Comparison of ENCODE assay signal across 1 cellular context in the genomic region with DNA sequence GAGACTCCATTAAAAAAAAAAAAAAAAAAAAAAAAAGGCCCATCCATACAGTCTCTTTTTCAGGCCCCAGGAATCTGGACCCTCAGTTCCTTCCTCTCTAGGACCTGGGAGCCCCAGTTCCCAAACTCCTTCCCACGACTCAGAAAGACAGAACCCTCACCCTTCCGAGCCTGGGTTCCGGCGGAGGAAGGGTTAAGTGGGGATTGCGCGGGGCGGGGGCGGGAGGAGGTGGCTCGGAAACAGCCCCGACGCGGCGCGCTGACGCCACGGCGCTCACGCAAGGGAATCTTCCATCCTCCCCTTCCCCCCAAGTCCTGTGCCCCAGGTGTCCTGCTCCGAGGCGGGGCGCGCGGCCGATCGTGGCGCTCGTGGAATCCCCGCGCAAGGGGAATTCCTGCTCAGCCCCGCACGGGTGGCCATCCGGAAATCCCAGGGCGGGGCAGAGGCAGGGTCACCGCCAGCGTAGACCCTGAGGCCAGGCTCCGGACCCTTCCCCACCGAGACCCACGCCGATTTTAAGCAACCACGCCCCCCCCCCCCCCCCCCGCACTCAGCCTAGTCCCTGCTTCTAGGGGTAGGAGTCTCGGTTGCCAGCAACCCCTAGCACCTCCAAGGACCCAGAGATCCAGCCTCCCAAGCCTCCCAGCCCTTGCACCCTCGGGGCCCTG.
TF ChIP-seq lines count a peak whose summit lies in the region.

No MANE protein-coding gene starts in this region.

TF ChIP-seq in GM12878, 131 proteins besides CTCF, POLR2A, EP300 and RAD21 (continues in another document):
- TF ChIP-seq ATF7 (IDR thresholded peaks at IDR 0.05; ENCODE audit: low read depth) (0 out of 2 replicates have a peak, but pooled peaks have one; percentile 41), MTA3 (IDR thresholded peaks at IDR 0.05; ENCODE audit: borderline replicate concordance, low read length) (0 out of 2 replicates have a peak, but pooled peaks have one; percentile 18), NR2C1 (IDR thresholded peaks at IDR 0.05) (peak; percentile 27; the same call in 1 of the 2 replicates), RELA (IDR thresholded peaks at IDR 0.05; ENCODE audit: borderline replicate concordance, partially characterized antibody) (peak; percentile 98), IKZF2 (IDR thresholded peaks at IDR 0.05) (peak; percentile 5 to 37; a peak in 2 of 4 replicates), ZNF384 (IDR thresholded peaks at IDR 0.05; ENCODE audit: borderline replicate concordance, low read depth, low read length) (peak; percentile 82), CREB1 (IDR thresholded peaks at IDR 0.05; ENCODE audit: low read depth) (peak; percentile 94), FOXK2 (IDR thresholded peaks at IDR 0.05) (peak; percentile 33), SRF (IDR thresholded peaks at IDR 0.05; ENCODE audit: low read depth in 2 of 2, low read length in 2 of 2) (0 out of 4 replicates have a peak, but pooled peaks of 1 of the 2 experiments have one; percentile 29), NFIC (IDR thresholded peaks at IDR 0.05; ENCODE audit: low read depth, low read length) (peak; percentile 43; the same call in 1 of the 2 replicates), PAX5 (IDR thresholded peaks at IDR 0.05; ENCODE audit: borderline replicate concordance, low read depth, low read length) (peak; percentile 99), BCL11A (IDR thresholded peaks at IDR 0.05; ENCODE audit: low read depth, low read length) (peak; percentile 43; the same call in 1 of the 2 replicates), NBN (IDR thresholded peaks at IDR 0.05) (peak; percentile 69), ETV6 (conservative IDR thresholded peaks at IDR 0.05 in 1 of 2, IDR thresholded peaks at IDR 0.05 in 1 of 2; ENCODE audit: borderline replicate concordance in 1 of 2, low read depth in 1 of 2) (0 out of 4 replicates have a peak, but pooled peaks of 1 of the 2 experiments have one; percentile 9), YY1 (IDR thresholded peaks at IDR 0.05; ENCODE audit: low read depth, low read length) (peak; percentile 17; the same call in 1 of the 2 replicates), CHD4 (IDR thresholded peaks at IDR 0.05) (no peak), JUND (IDR thresholded peaks at IDR 0.05; ENCODE audit: low read depth, low read length) (no peak), BHLHE40 (IDR thresholded peaks at IDR 0.05; ENCODE audit: borderline replicate concordance in 1 of 2, low read depth in 2 of 2, low read length in 1 of 2) (peak; percentile 95 to 98), NFYA (IDR thresholded peaks at IDR 0.05; ENCODE audit: borderline replicate concordance, low read depth, low read length) (no peak), EED (IDR thresholded peaks at IDR 0.05; ENCODE audit: low read depth) (peak; percentile 57), HDGF (IDR thresholded peaks at IDR 0.05) (0 out of 2 replicates have a peak, but pooled peaks have one; percentile 36), POLR2AphosphoS2 (IDR thresholded peaks at IDR 0.05; ENCODE audit: low read depth, low read length) (peak; percentile 11; the same call in 1 of the 2 replicates), HCFC1 (IDR thresholded peaks at IDR 0.05; ENCODE audit: low read length) (no peak), PML (IDR thresholded peaks at IDR 0.05; ENCODE audit: low read length) (peak; percentile 71), LARP7 (IDR thresholded peaks at IDR 0.05) (peak; percentile 21; the same call in 1 of the 2 replicates), YBX1 (IDR thresholded peaks at IDR 0.05) (0 out of 2 replicates have a peak, but pooled peaks have one; percentile 26), ATF2 (IDR thresholded peaks at IDR 0.05; ENCODE audit: low read length) (0 out of 2 replicates have a peak, but pooled peaks have one; percentile 11), MYB (IDR thresholded peaks at IDR 0.05; ENCODE audit: borderline replicate concordance, low read depth, low read length) (no peak), CHD1 (IDR thresholded peaks at IDR 0.05; ENCODE audit: low read depth, low read length) (0 out of 2 replicates have a peak, but pooled peaks have one; percentile 44), CUX1 (IDR thresholded peaks at IDR 0.05; ENCODE audit: insufficient replicate concordance, low read depth, low read length) (no peak), ATF3 (IDR thresholded peaks at IDR 0.05; ENCODE audit: borderline replicate concordance, extremely low read depth, low read depth, low read length) (no peak), TCF3 (IDR thresholded peaks at IDR 0.05; ENCODE audit: borderline replicate concordance, insufficient read depth, low read depth, low read length) (peak; percentile 99), DPF2 (IDR thresholded peaks at IDR 0.05) (peak; percentile 26; the same call in 1 of the 2 replicates)
- TF ChIP-seq, protein P1, sequence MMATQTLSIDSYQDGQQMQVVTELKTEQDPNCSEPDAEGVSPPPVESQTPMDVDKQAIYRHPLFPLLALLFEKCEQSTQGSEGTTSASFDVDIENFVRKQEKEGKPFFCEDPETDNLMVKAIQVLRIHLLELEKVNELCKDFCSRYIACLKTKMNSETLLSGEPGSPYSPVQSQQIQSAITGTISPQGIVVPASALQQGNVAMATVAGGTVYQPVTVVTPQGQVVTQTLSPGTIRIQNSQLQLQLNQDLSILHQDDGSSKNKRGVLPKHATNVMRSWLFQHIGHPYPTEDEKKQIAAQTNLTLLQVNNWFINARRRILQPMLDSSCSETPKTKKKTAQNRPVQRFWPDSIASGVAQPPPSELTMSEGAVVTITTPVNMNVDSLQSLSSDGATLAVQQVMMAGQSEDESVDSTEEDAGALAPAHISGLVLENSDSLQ (IDR thresholded peaks at IDR 0.05) = peak; percentile 23; the same call in 1 of the 2 replicates
- TF ChIP-seq, protein P2, sequence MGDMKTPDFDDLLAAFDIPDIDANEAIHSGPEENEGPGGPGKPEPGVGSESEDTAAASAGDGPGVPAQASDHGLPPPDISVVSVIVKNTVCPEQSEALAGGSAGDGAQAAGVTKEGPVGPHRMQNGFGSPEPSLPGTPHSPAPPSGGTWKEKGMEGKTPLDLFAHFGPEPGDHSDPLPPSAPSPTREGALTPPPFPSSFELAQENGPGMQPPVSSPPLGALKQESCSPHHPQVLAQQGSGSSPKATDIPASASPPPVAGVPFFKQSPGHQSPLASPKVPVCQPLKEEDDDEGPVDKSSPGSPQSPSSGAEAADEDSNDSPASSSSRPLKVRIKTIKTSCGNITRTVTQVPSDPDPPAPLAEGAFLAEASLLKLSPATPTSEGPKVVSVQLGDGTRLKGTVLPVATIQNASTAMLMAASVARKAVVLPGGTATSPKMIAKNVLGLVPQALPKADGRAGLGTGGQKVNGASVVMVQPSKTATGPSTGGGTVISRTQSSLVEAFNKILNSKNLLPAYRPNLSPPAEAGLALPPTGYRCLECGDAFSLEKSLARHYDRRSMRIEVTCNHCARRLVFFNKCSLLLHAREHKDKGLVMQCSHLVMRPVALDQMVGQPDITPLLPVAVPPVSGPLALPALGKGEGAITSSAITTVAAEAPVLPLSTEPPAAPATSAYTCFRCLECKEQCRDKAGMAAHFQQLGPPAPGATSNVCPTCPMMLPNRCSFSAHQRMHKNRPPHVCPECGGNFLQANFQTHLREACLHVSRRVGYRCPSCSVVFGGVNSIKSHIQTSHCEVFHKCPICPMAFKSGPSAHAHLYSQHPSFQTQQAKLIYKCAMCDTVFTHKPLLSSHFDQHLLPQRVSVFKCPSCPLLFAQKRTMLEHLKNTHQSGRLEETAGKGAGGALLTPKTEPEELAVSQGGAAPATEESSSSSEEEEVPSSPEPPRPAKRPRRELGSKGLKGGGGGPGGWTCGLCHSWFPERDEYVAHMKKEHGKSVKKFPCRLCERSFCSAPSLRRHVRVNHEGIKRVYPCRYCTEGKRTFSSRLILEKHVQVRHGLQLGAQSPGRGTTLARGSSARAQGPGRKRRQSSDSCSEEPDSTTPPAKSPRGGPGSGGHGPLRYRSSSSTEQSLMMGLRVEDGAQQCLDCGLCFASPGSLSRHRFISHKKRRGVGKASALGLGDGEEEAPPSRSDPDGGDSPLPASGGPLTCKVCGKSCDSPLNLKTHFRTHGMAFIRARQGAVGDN (IDR thresholded peaks at IDR 0.05) = peak; percentile 54
- TF ChIP-seq, protein P3, sequence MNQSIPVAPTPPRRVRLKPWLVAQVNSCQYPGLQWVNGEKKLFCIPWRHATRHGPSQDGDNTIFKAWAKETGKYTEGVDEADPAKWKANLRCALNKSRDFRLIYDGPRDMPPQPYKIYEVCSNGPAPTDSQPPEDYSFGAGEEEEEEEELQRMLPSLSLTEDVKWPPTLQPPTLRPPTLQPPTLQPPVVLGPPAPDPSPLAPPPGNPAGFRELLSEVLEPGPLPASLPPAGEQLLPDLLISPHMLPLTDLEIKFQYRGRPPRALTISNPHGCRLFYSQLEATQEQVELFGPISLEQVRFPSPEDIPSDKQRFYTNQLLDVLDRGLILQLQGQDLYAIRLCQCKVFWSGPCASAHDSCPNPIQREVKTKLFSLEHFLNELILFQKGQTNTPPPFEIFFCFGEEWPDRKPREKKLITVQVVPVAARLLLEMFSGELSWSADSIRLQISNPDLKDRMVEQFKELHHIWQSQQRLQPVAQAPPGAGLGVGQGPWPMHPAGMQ (IDR thresholded peaks at IDR 0.05; ENCODE audit: borderline replicate concordance) = no peak
- TF ChIP-seq, protein P4, sequence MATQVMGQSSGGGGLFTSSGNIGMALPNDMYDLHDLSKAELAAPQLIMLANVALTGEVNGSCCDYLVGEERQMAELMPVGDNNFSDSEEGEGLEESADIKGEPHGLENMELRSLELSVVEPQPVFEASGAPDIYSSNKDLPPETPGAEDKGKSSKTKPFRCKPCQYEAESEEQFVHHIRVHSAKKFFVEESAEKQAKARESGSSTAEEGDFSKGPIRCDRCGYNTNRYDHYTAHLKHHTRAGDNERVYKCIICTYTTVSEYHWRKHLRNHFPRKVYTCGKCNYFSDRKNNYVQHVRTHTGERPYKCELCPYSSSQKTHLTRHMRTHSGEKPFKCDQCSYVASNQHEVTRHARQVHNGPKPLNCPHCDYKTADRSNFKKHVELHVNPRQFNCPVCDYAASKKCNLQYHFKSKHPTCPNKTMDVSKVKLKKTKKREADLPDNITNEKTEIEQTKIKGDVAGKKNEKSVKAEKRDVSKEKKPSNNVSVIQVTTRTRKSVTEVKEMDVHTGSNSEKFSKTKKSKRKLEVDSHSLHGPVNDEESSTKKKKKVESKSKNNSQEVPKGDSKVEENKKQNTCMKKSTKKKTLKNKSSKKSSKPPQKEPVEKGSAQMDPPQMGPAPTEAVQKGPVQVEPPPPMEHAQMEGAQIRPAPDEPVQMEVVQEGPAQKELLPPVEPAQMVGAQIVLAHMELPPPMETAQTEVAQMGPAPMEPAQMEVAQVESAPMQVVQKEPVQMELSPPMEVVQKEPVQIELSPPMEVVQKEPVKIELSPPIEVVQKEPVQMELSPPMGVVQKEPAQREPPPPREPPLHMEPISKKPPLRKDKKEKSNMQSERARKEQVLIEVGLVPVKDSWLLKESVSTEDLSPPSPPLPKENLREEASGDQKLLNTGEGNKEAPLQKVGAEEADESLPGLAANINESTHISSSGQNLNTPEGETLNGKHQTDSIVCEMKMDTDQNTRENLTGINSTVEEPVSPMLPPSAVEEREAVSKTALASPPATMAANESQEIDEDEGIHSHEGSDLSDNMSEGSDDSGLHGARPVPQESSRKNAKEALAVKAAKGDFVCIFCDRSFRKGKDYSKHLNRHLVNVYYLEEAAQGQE (IDR thresholded peaks at IDR 0.05; ENCODE audit: low read depth, low read length) = no peak
